19 cellular contexts compared by ENCODE assay signal in the genomic region with DNA sequence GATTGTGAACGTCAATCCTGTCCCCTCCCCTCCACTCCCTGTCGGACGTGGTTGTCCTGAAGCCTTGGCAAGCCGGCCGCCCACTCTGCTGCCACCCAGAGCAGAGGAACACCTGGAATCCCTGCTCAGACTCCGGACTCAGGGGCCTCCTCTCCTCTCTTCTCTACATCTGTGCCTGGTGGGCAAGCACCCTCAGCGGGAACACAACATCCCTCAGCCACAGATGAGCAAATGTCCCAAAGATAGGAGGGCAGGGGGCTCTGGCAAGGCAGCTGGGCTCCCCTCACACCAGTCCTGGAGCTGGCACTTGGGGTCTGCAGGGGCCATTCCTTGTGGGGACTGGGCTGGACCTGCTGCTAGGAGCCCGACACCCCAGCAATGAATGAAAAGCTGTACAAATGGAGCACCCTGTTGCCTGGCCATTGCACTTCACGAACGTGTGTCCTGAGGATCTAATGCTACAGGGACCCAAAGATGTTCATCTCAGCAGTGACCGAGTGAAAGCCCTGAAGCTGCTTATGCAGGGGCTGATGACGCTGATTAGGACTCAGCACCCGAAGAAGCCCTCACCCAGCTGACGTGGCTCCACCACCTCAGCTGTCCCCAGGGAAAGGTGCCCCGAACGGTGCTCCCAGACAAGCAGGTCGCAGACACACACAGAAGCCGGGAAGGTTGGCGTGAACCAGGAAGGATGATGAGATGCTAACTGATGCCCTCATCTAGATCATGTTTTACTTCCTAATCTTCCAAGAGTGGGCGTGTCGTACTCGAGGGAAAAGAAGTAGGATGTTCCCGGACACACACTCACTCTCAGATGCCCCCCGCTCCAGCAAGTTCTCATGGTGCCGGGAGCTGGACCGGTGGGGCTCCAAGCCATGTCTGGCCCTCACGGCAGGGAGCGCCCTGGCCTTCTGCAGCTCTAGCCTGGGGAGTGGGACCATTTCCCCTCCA.
A peak's percentile ranks its signal among the peaks of the same experiment; 100 is the strongest.
DNase-seq lines count a peak whose midpoint lies in the region; ATAC-seq and TF ChIP-seq lines count a peak whose summit lies in the region.
"Had no signal": no experiment of that assay in that cellular context is flagged by ENCODE, and none has a peak within 500 bp of the region (broad histone marks: within the 10 kb centered on the region; RNA-seq: fewer than 3 reads in every experiment).

No MANE protein-coding gene starts in this region.

- CTCF ChIA-PET in GM10248 (lab: Yijun Ruan, JAX): no interaction called here

- intact Hi-C loops in posterior vena cava (cut with DNase I): no loop called here

- no peaks in the 10 kb centered on the region for H3K9me3 ChIP-seq in endodermal cell (ENCODE audit: control insufficient read depth, low read length)
- H3K9me3 ChIP-seq: SJCRH30 had no signal

- H3K27me3 Mint-ChIP-seq in endodermal cell (ENCODE audit: insufficient read depth): peaks cover 4% of the 10 kb centered on the region

- H3K4me3 Mint-ChIP-seq in endodermal cell: no peak overlapping the region
- H3K4me3 Mint-ChIP-seq: CD8-positive, alpha-beta memory T cell had no signal

- no peak for TF ChIP-seq CTCF in GM10248 (IDR thresholded peaks at IDR 0.05; ENCODE audit: control extremely low read depth, extremely low read depth, low read depth, missing control alignments)
- no peak for TF ChIP-seq CTCF in endodermal cell (conservative IDR thresholded peaks at IDR 0.05)

- POLR2A ChIA-PET in GM10248 (lab: Yijun Ruan, JAX): no interaction called here

- no peak overlapping the region for H3K4me3 ChIP-seq in endodermal cell (ENCODE audit: low read length)
- H3K4me3 ChIP-seq: SJCRH30 had no signal

- no peaks in the 10 kb centered on the region for H3K9me3 Mint-ChIP-seq in endodermal cell

- WGBS in endodermal cell (ENCODE audit: insufficient coverage in 1 of 2, insufficient read length in 1 of 2), 2 experiments: 91 to 96% methylated on average over 21 to 28 of the region's 28 CpGs

- H3K9ac ChIP-seq in endodermal cell (ENCODE audit: extremely low read depth, low read length, poor library complexity, severe bottlenecking): no peak overlapping the region

- peaks cover 18% of the 10 kb centered on the region for H3K4me1 Mint-ChIP-seq in endodermal cell
- H3K4me1 Mint-ChIP-seq: CD8-positive, alpha-beta memory T cell had no signal

- peak; percentile 39 for DNase-seq in NCI-H2227 (lab: John Stamatoyannopoulos, UW; ENCODE audit: unreplicated experiment)
- DNase-seq in NCI-H2227 treated with DMSO at 0.1 percent for 48 hours (lab: John Stamatoyannopoulos, UW): no peak
- DNase-seq in GM10248 (ENCODE audit: extremely low spot score): peak; percentile 22
- peak; percentile 30 for DNase-seq in endodermal cell
- peak; percentile 47 for DNase-seq in posterior vena cava (ENCODE audit: low spot score)
- no peak for DNase-seq in NCI-H345 treated with DMSO at 0.1 percent for 48 hours (lab: John Stamatoyannopoulos, UW; ENCODE audit: unreplicated experiment)
- no peak for DNase-seq in DMS79 (lab: John Stamatoyannopoulos, UW)
- DNase-seq: CD8-positive, alpha-beta memory T cell; DND-41; GDM1; GOT3; NCI-H1092 treated with DMSO at 0.1 percent for 48 hours; NCI-H1694; NCI-H226; NCI-H526; SJCRH30; SW 1271 had no signal

- no peaks in the 10 kb centered on the region for H3K36me3 Mint-ChIP-seq in endodermal cell (ENCODE audit: low read depth)
- H3K36me3 Mint-ChIP-seq: CD8-positive, alpha-beta memory T cell had no signal

- no peaks in the 10 kb centered on the region for H3K27me3 ChIP-seq in endodermal cell (ENCODE audit: control insufficient read depth, insufficient read depth, low read length, poor library complexity, severe bottlenecking)

- H3K27ac ChIP-seq in endodermal cell (ENCODE audit: low read depth, low read length): no peak overlapping the region
- H3K27ac ChIP-seq: 22Rv1, SJCRH30 had no signal

- H3K36me3 ChIP-seq in endodermal cell (ENCODE audit: control insufficient read depth, insufficient read depth, low read length): no peaks in the 10 kb centered on the region
- H3K36me3 ChIP-seq: SJCRH30 had no signal

- H3K27ac Mint-ChIP-seq in endodermal cell: no peak overlapping the region
- H3K27ac Mint-ChIP-seq: CD8-positive, alpha-beta memory T cell had no signal

- peaks cover 14% of the 10 kb centered on the region for H3K4me1 ChIP-seq in endodermal cell (ENCODE audit: control insufficient read depth, insufficient read depth, low read length)
- H3K4me1 ChIP-seq: SJCRH30 had no signal

- ATAC-seq in GM21381 (IDR thresholded peaks at IDR 0.05; ENCODE audit: unreplicated experiment): no peak

Comparison
In these comparisons a context has a peak if more than half of its experiments do, and no peak if none do; other contexts are left out.
1. DNase-seq: peak in NCI-H2227 (single experiment), GM10248 (single experiment), endodermal cell (single experiment) and posterior vena cava (single experiment); none in NCI-H2227 treated with DMSO at 0.1 percent for 48 hours (single experiment), NCI-H345 treated with DMSO at 0.1 percent for 48 hours (single experiment) and DMS79 (single experiment).